In the genomic region with DNA sequence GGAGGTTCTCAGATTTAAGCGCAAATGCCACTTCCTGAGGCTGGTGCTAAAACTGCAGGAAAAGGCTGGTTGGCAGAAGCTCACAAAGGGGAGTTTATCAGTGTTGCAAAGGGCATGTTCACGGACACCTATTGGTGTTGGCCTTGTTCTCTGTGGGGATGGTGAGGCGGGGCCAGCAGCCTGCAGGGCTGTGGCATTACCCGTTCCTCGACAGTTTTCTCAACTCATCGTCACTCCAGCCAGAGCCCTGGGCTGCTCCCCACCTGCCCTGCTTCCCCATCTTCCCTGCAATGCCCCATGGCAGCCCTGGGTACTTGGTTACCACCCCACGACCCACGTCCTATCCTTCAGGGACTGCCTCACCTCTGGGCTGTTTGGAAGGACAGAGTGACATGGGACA, we compare ENCODE assay signal across 15 cellular contexts.
"Had no signal": no experiment of that assay in that cellular context is flagged by ENCODE, and none has a peak within 500 bp of the region (broad histone marks: within the 10 kb centered on the region; RNA-seq: fewer than 3 reads in every experiment).

No MANE protein-coding gene starts in this region.

- H3K27ac Mint-ChIP-seq: activated naive CD4-positive, alpha-beta T cell treated with anti-CD3 and anti-CD28 coated beads, Interleukin-2, amount 50 U/mL, for 24 hours; dendritic cell treated with granulocyte-macrophage colony-stimulating factor and Interleukin-4, amounts not matched to agents 40 ng/mL and 50 ng/mL, for 4 days; immature natural killer cell; natural killer cell; stimulated activated naive CD8-positive, alpha-beta T cell treated with anti-CD3 and anti-CD28 coated beads, Interleukin-15, Interleukin-2, amounts not matched to agents 100 ng/mL and 50 ng/mL, for 24 hours had no signal

- H3K4me1 ChIP-seq: upper lobe of right lung had no signal

- H3K27me3 Mint-ChIP-seq: activated naive CD4-positive, alpha-beta T cell treated with anti-CD3 and anti-CD28 coated beads, Interleukin-2, amount 50 U/mL, for 24 hours; central memory CD8-positive, alpha-beta T cell had no signal

- H3K36me3 ChIP-seq: upper lobe of right lung had no signal

- H3K27ac ChIP-seq: upper lobe of right lung had no signal

- H3K4me1 Mint-ChIP-seq: activated naive CD4-positive, alpha-beta T cell treated with anti-CD3 and anti-CD28 coated beads, Interleukin-2, amount 50 U/mL, for 24 hours; central memory CD8-positive, alpha-beta T cell; immature natural killer cell; natural killer cell had no signal

- H3K9me3 ChIP-seq: body of pancreas, upper lobe of right lung had no signal

- DNase-seq: activated CD4-positive, alpha-beta T cell treated with anti-CD3 and anti-CD28 coated beads, Interleukin-2, amount 50 U/mL, for 1 hour; activated T-cell treated with anti-CD3 and anti-CD28 coated beads, Interleukin-2, amount 50 U/mL, for 1 hour; immature natural killer cell; left cardiac atrium; mammary epithelial cell; natural killer cell; stimulated activated CD4-positive, alpha-beta T cell treated with anti-CD3 and anti-CD28 coated beads, Interleukin-4, amount 100 ng/mL, for 1 hour; stimulated activated CD8-positive, alpha-beta memory T cell treated with anti-CD3 and anti-CD28 coated beads, Interleukin-4, amount 100 ng/mL, for 48 hours; T-helper 2 cell; upper lobe of right lung had no signal

- H3K27me3 ChIP-seq: body of pancreas, upper lobe of right lung had no signal

- H3K4me3 Mint-ChIP-seq: activated naive CD4-positive, alpha-beta T cell treated with anti-CD3 and anti-CD28 coated beads, Interleukin-2, amount 50 U/mL, for 24 hours; central memory CD8-positive, alpha-beta T cell; dendritic cell treated with granulocyte-macrophage colony-stimulating factor and Interleukin-4, amounts not matched to agents 40 ng/mL and 50 ng/mL, for 4 days; immature natural killer cell; natural killer cell; stimulated activated naive CD8-positive, alpha-beta T cell treated with anti-CD3 and anti-CD28 coated beads, Interleukin-15, Interleukin-2, amounts not matched to agents 100 ng/mL and 50 ng/mL, for 24 hours had no signal

- H3K4me3 ChIP-seq: body of pancreas, upper lobe of right lung had no signal

- H3K9me3 Mint-ChIP-seq: activated naive CD4-positive, alpha-beta T cell treated with anti-CD3 and anti-CD28 coated beads, Interleukin-2, amount 50 U/mL, for 24 hours; central memory CD8-positive, alpha-beta T cell; immature natural killer cell; natural killer cell; stimulated activated naive CD8-positive, alpha-beta T cell treated with anti-CD3 and anti-CD28 coated beads, Interleukin-15, Interleukin-2, amounts not matched to agents 100 ng/mL and 50 ng/mL, for 24 hours had no signal

- H3K36me3 Mint-ChIP-seq: activated naive CD4-positive, alpha-beta T cell treated with anti-CD3 and anti-CD28 coated beads, Interleukin-2, amount 50 U/mL, for 24 hours; immature natural killer cell; natural killer cell had no signal
